Comparison of ENCODE assay signal across 9 cellular contexts in the genomic region with DNA sequence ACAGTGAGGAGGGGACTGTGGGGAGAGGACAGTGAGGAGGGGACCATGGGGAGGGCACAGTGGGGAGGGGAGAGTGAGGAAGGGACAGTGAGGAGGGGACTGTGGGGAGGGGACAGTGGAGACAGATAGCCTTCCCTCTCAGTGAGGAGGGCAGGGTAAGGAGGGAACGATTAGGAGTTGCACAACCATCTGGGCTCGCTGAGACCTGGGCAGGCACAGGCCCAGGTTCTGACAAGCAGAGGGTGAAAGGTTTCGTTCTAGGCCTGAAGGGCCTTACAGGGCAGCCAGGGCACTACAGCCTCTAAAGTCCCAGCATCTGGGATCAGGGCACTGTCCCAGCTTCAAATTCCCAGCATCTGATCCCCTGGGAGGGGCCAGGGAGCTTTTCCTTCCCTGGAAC. TPM values are rescaled to one million over a fixed set of nuclear protein-coding genes. Genes with fewer than 3 reads are reported as not detected.
DNase-seq lines count a peak whose midpoint lies in the region; ATAC-seq, FAIRE-seq and TF ChIP-seq lines count a peak whose summit lies in the region.
"Not testable (repeated sequence)": the region's sequence is repeated elsewhere in the genome, so short reads cannot be mapped to it uniquely, and the experiment has no call there.
"Had no signal": no experiment of that assay in that cellular context is flagged by ENCODE, and none has a peak within 500 bp of the region (broad histone marks: within the 10 kb centered on the region; RNA-seq: fewer than 3 reads in every experiment).

No MANE protein-coding gene starts in this region.

- not testable (repeated sequence) for BruUV-seq in Panc1 (replicated peaks; lab: Mats Ljungman, UMichigan); K562 (replicated peaks; lab: Mats Ljungman, UMichigan)

- TF ChIP-seq EP300 in A549 (IDR thresholded peaks at IDR 0.05); K562 (IDR thresholded peaks at IDR 0.05; ENCODE audit: low read length): not testable (repeated sequence)

- not testable (repeated sequence) for TF ChIP-seq CTCF in A549 (IDR thresholded peaks at IDR 0.05); Panc1 (IDR thresholded peaks at IDR 0.05); K562 (IDR thresholded peaks at IDR 0.05 in 2 of 3, conservative IDR thresholded peaks at IDR 0.05 in 1 of 3; ENCODE audit: insufficient read depth in 2 of 3, low read depth in 1 of 3, low read length in 3 of 3); left lung (IDR thresholded peaks at IDR 0.05); omental fat pad (IDR thresholded peaks at IDR 0.05)

- H3K36me3 ChIP-seq in Panc1 (ENCODE audit: control insufficient read depth, insufficient read depth, low read length); K562 (ENCODE audit: control insufficient read depth, insufficient read depth, low read length); left lung: not testable (repeated sequence)

- 37% methylated on average over 3 of the region's 3 CpGs for WGBS in A549 (ENCODE audit: missing lambda C conversion rate)
- WGBS in K562 (ENCODE audit: insufficient coverage, low coverage, missing lambda C conversion rate), result 17% methylated on average over 1 of the region's 3 CpGs

- CTCF ChIA-PET in A549 (lab: Yijun Ruan, JAX); Panc1 (lab: Charles Lee); K562 (lab: Yijun Ruan, JAX; ENCODE audit: low intra/inter-chr PET ratio): not testable (repeated sequence)

- H3K4me1 Mint-ChIP-seq in activated T-helper 17 cell treated with anti-CD3 and anti-CD28 coated beads, Interleukin-2, amount 50 U/mL, for 72 hours, result not testable (repeated sequence)
- peaks cover 18% of the 10 kb centered on the region for H3K4me1 Mint-ChIP-seq in stimulated activated naive CD8-positive, alpha-beta T cell treated with anti-CD3 and anti-CD28 coated beads, Interleukin-15, amount 100 ng/mL, for 72 hours

- not testable (repeated sequence) for H3K4me2 ChIP-seq in A549; K562 (ENCODE audit: insufficient read depth, low read length)

- in situ Hi-C loops in Panc1 (cut with HindIII; ENCODE audit: low pct_unique_long_range_greater_than_20kb, low sequenced_read_pairs); K562 (cut with MboI): not testable (repeated sequence)

- ATAC-seq in A549, result peak; percentile 15 to 34; a peak in 4 of 6 replicates
- peak; percentile 42; the same call in 1 of the 2 replicates for ATAC-seq in Panc1
- peak; percentile 22 for ATAC-seq in activated T-helper 17 cell treated with anti-CD3 and anti-CD28 coated beads, Interleukin-2, amount 50 U/mL, for 72 hours (replicated peaks)
- peak; percentile 71 for ATAC-seq in K562
- ATAC-seq in Right ventricle myocardium inferior, result peak; percentile 63
- peak; percentile 49 for ATAC-seq in left lung
- ATAC-seq in omental fat pad (ENCODE audit: low FRiP score), result peak; percentile 24
- peak; percentile 26 for ATAC-seq in stimulated activated naive CD8-positive, alpha-beta T cell treated with anti-CD3 and anti-CD28 coated beads, Interleukin-15, amount 100 ng/mL, for 72 hours

- not testable (repeated sequence) for H3K79me2 ChIP-seq in K562 (ENCODE audit: control insufficient read depth, insufficient read depth, low read length)

- H2AFZ ChIP-seq in K562 (ENCODE audit: low read depth, low read length), result not testable (repeated sequence)

- intact Hi-C loops in Panc1 (cut with micrococcal nuclease; ENCODE audit: unreplicated experiment); K562 (cut with micrococcal nuclease); Right ventricle myocardium inferior (cut with DNase I); left lung (cut with DNase I): not testable (repeated sequence)

- H3K4me3 ChIP-seq in A549; Panc1 (ENCODE audit: low read depth in 2 of 2, low read length in 2 of 2); K562; left lung: not testable (repeated sequence)

- H3K4me3 Mint-ChIP-seq in activated T-helper 17 cell treated with anti-CD3 and anti-CD28 coated beads, Interleukin-2, amount 50 U/mL, for 72 hours, result not testable (repeated sequence)
- H3K4me3 Mint-ChIP-seq in stimulated activated naive CD8-positive, alpha-beta T cell treated with anti-CD3 and anti-CD28 coated beads, Interleukin-15, amount 100 ng/mL, for 72 hours, result peak overlapping the region; percentile 38 to 56

- not testable (repeated sequence) for H3K27me3 ChIP-seq in Panc1 (ENCODE audit: control insufficient read depth, insufficient read depth, low read length); K562 (ENCODE audit: control insufficient read depth in 2 of 2, insufficient read depth in 2 of 2, low read length in 2 of 2)
- H3K27me3 ChIP-seq in left lung, result peaks cover 36 to 64% of the 10 kb centered on the region in 2 donors

- POLR2A ChIA-PET in A549 (lab: Yijun Ruan, JAX); Panc1 (lab: Charles Lee); K562 (lab: Yijun Ruan, JAX): not testable (repeated sequence)

- not testable (repeated sequence) for H4K20me1 ChIP-seq in K562 (replicated peaks; ENCODE audit: control insufficient read depth, insufficient read depth, low read length)

- FAIRE-seq in A549 (lab: Jason Lieb, UNC), result not testable (repeated sequence)
- peak; percentile 93 for FAIRE-seq in K562 (lab: Jason Lieb, UNC)

- H3K27ac ChIP-seq in A549; Panc1 (ENCODE audit: low read length); K562 (ENCODE audit: extremely low read depth, low read depth, low read length); left lung: not testable (repeated sequence)

- not testable (repeated sequence) for TF ChIP-seq RAD21 in A549 (conservative IDR thresholded peaks at IDR 0.05 in 1 of 2, IDR thresholded peaks at IDR 0.05 in 1 of 2); K562 (CRISPR knock-in tag; conservative IDR thresholded peaks at IDR 0.05 in 1 of 2, IDR thresholded peaks at IDR 0.05 in 1 of 2)

- H3K4me1 ChIP-seq in A549 (peaks cover 13% of the 10 kb centered on the region), K562 (replicated peaks in 1 of 2; ENCODE audit: control insufficient read depth in 2 of 2, insufficient read depth in 2 of 2, low read length in 2 of 2) (peaks cover 6 to 71% of the 10 kb centered on the region in 2 experiments; a peak in 4 of 5 replicates), left lung (peaks cover 10 to 21% of the 10 kb centered on the region in 2 donors)
- not testable (repeated sequence) for H3K4me1 ChIP-seq in Panc1 (ENCODE audit: control insufficient read depth, insufficient read depth, low read length)

- H3K36me3 Mint-ChIP-seq in activated T-helper 17 cell treated with anti-CD3 and anti-CD28 coated beads, Interleukin-2, amount 50 U/mL, for 72 hours (ENCODE audit: low read depth), result not testable (repeated sequence)

- not testable (repeated sequence) for TF ChIP-seq POLR2A in A549 (IDR thresholded peaks at IDR 0.05; ENCODE audit: low read length); K562 (conservative IDR thresholded peaks at IDR 0.05)

- H3K9me1 ChIP-seq in K562 (ENCODE audit: control insufficient read depth, insufficient read depth, low read length), result not testable (repeated sequence)

- not testable (repeated sequence) for H3K27ac Mint-ChIP-seq in activated T-helper 17 cell treated with anti-CD3 and anti-CD28 coated beads, Interleukin-2, amount 50 U/mL, for 72 hours; stimulated activated naive CD8-positive, alpha-beta T cell treated with anti-CD3 and anti-CD28 coated beads, Interleukin-15, amount 100 ng/mL, for 72 hours

- not testable (repeated sequence) for H3K9me3 ChIP-seq in A549; Panc1 (ENCODE audit: control insufficient read depth, insufficient read depth, low read depth, low read length); K562 (replicated peaks; ENCODE audit: control insufficient read depth, insufficient read depth, low read depth, low read length); left lung

- H3K9me3 Mint-ChIP-seq in activated T-helper 17 cell treated with anti-CD3 and anti-CD28 coated beads, Interleukin-2, amount 50 U/mL, for 72 hours; stimulated activated naive CD8-positive, alpha-beta T cell treated with anti-CD3 and anti-CD28 coated beads, Interleukin-15, amount 100 ng/mL, for 72 hours: not testable (repeated sequence)

- DNase-seq in A549 (ENCODE audit: low read depth in 1 of 2, low spot score in 1 of 2); Panc1 (ENCODE audit: low read depth, low spot score); Right ventricle myocardium inferior (ENCODE audit: missing footprints); left lung; omental fat pad (ENCODE audit: low spot score); stimulated activated naive CD8-positive, alpha-beta T cell treated with anti-CD3 and anti-CD28 coated beads, Interleukin-15, amount 100 ng/mL, for 72 hours: not testable (repeated sequence)
- peak in 2 of 4 experiments; percentile 10 to 14 for DNase-seq in K562 (ENCODE audit: extremely low read depth in 1 of 4, low spot score in 3 of 4)

- H3K27me3 Mint-ChIP-seq in activated T-helper 17 cell treated with anti-CD3 and anti-CD28 coated beads, Interleukin-2, amount 50 U/mL, for 72 hours, result peaks cover 27% of the 10 kb centered on the region
- peaks cover 75% of the 10 kb centered on the region for H3K27me3 Mint-ChIP-seq in stimulated activated naive CD8-positive, alpha-beta T cell treated with anti-CD3 and anti-CD28 coated beads, Interleukin-15, amount 100 ng/mL, for 72 hours

- H3K9ac ChIP-seq in K562 (ENCODE audit: insufficient read depth in 1 of 2, low read depth in 2 of 2, low read length in 2 of 2), result peak overlapping the region in 1 of 2 experiments; percentile 36; a peak in 1 of 4 replicates

RNA-seq across cellular contexts. Expression of gene HBM, which starts 2.1 kb away (rescaled TPM):
- not detected in 2 replicates for polyA plus RNA-seq in A549 (2011; rRNA removed)
- not detected in 2 replicates for polyA plus RNA-seq in A549 (2012; cell fraction: cytosol; rRNA removed)
- not detected in 2 replicates for polyA plus RNA-seq in A549 (2012; cell fraction: nucleus; rRNA removed)
- not detected in 3 replicates for polyA plus RNA-seq in A549 (2017; fragmentation: RNase III; extraction: RNeasy Plus Mini Kit Qiagen cat#74134 plus additional on column Dnase treatment)
- polyA minus RNA-seq in A549 (2011; rRNA and poly(A)+ RNA removed), result not detected in 2 replicates
- not detected for total RNA-seq in Panc1 (2021; ENCODE audit: unreplicated experiment)
- polyA plus RNA-seq in Panc1 (2012; ENCODE audit: insufficient read length), result not detected
- total RNA-seq in activated T-helper 17 cell treated with anti-CD3 and anti-CD28 coated beads, Interleukin-2, amount 50 U/mL, for 72 hours, result not detected
- not detected in 2 replicates for total RNA-seq in K562 (2011; cell fraction: chromatin; rRNA removed; ENCODE audit: low replicate concordance)
- total RNA-seq in K562 (2011; cell fraction: nucleolus; rRNA removed), result not detected in 2 replicates
- total RNA-seq in K562 (2011; cell fraction: nucleoplasm; rRNA removed), result not detected in 2 replicates
- not detected in 2 replicates for total RNA-seq in K562 (2014; rRNA removed)
- not detected in 2 replicates for total RNA-seq in K562 (2014; rRNA removed; fragmentation: Illumina TruSeq; extraction: Trizol)
- not detected in 2 replicates for total RNA-seq in K562 (2015; rRNA removed; fragmentation: Illumina TruSeq; extraction: Trizol)
- not detected in 2 replicates for total RNA-seq in K562 (2021)
- polyA plus RNA-seq in K562 (2011; rRNA removed), result not detected in 2 replicates
- 1.2 TPM in 1 of 2 replicates, not detected in the other for polyA plus RNA-seq in K562 (2011; cell fraction: cytosol; rRNA removed)
- polyA plus RNA-seq in K562 (2011; cell fraction: nucleus; rRNA removed), result not detected in 2 replicates
- polyA plus RNA-seq in K562 (2012), result not detected in 2 replicates
- not detected in 2 replicates for polyA plus RNA-seq in K562 (2014; fragmentation: Illumina TruSeq; extraction: Trizol)
- not detected for polyA plus RNA-seq in K562 (2014; fragmentation: Nextera tagmentation; extraction: Ambion mirVana)
- not detected in 2 replicates for polyA plus RNA-seq in K562 (2014; rRNA removed)
- not detected in 2 replicates for polyA minus RNA-seq in K562 (2011; rRNA and poly(A)+ RNA removed)
- polyA minus RNA-seq in K562 (2011; cell fraction: cytosol; rRNA and poly(A)+ RNA removed), result not detected in 2 replicates
- polyA minus RNA-seq in K562 (2011; cell fraction: nucleus; rRNA and poly(A)+ RNA removed), result not detected in 2 replicates
- total RNA-seq in Right ventricle myocardium inferior, result not detected
- total RNA-seq in left lung, result not detected
- total RNA-seq in omental fat pad, result not detected
- total RNA-seq: GM23248 had no signal
- polyA plus RNA-seq: GM23248 had no signal

RNA-seq across cellular contexts. Expression of gene HBA2, which starts 9.0 kb away (rescaled TPM):
- 0.20 and 0.26 TPM in 2 replicates for polyA plus RNA-seq in A549 (2011; rRNA removed)
- 0.30 and 0.36 TPM in 2 replicates for polyA plus RNA-seq in A549 (2012; cell fraction: cytosol; rRNA removed)
- 0.30 TPM in 1 of 2 replicates, not detected in the other for polyA plus RNA-seq in A549 (2012; cell fraction: nucleus; rRNA removed)
- polyA plus RNA-seq in A549 (2017; fragmentation: RNase III; extraction: RNeasy Plus Mini Kit Qiagen cat#74134 plus additional on column Dnase treatment), result 0.23 to 0.68 TPM in 2 of 3 replicates, not detected in the other
- not detected in 2 replicates for polyA minus RNA-seq in A549 (2011; rRNA and poly(A)+ RNA removed)
- total RNA-seq in Panc1 (2021; ENCODE audit: unreplicated experiment), result not detected
- not detected for polyA plus RNA-seq in Panc1 (2012; ENCODE audit: insufficient read length)
- not detected for total RNA-seq in activated T-helper 17 cell treated with anti-CD3 and anti-CD28 coated beads, Interleukin-2, amount 50 U/mL, for 72 hours
- 30.8 and 82.0 TPM in 2 replicates for total RNA-seq in K562 (2011; cell fraction: chromatin; rRNA removed; ENCODE audit: low replicate concordance)
- 188 and 285 TPM in 2 replicates for total RNA-seq in K562 (2011; cell fraction: nucleolus; rRNA removed)
- total RNA-seq in K562 (2011; cell fraction: nucleoplasm; rRNA removed), result 162 and 198 TPM in 2 replicates
- total RNA-seq in K562 (2014; rRNA removed), result 286 and 525 TPM in 2 replicates
- total RNA-seq in K562 (2014; rRNA removed; fragmentation: Illumina TruSeq; extraction: Trizol), result 21.9 and 40.4 TPM in 2 replicates
- 60.6 and 61.0 TPM in 2 replicates for total RNA-seq in K562 (2015; rRNA removed; fragmentation: Illumina TruSeq; extraction: Trizol)
- total RNA-seq in K562 (2021), result 443 and 467 TPM in 2 replicates
- 144 and 346 TPM in 2 replicates for polyA plus RNA-seq in K562 (2011; rRNA removed)
- 625 and 2,736 TPM in 2 replicates for polyA plus RNA-seq in K562 (2011; cell fraction: cytosol; rRNA removed)
- 266 and 710 TPM in 2 replicates for polyA plus RNA-seq in K562 (2011; cell fraction: nucleus; rRNA removed)
- 154 and 603 TPM in 2 replicates for polyA plus RNA-seq in K562 (2012)
- polyA plus RNA-seq in K562 (2014; fragmentation: Illumina TruSeq; extraction: Trizol), result 106 and 709 TPM in 2 replicates
- polyA plus RNA-seq in K562 (2014; fragmentation: Nextera tagmentation; extraction: Ambion mirVana), result 100 to 1,000 TPM; 331 to 366 TPM
- 670 and 853 TPM in 2 replicates for polyA plus RNA-seq in K562 (2014; rRNA removed)
- 110 and 197 TPM in 2 replicates for polyA minus RNA-seq in K562 (2011; rRNA and poly(A)+ RNA removed)
- polyA minus RNA-seq in K562 (2011; cell fraction: cytosol; rRNA and poly(A)+ RNA removed), result 1,122 and 1,215 TPM in 2 replicates
- polyA minus RNA-seq in K562 (2011; cell fraction: nucleus; rRNA and poly(A)+ RNA removed), result 117 and 158 TPM in 2 replicates
- 86.1 TPM for total RNA-seq in Right ventricle myocardium inferior
- total RNA-seq in left lung, result 100 to 1,000 TPM; 142 to 149 TPM
- total RNA-seq in omental fat pad, result 1,000 to 10,000 TPM in 1 of 4 donors, 100 to 1,000 TPM in 2, 10 to 100 TPM in 1; 91.3 to 2,323 (median 185) TPM
- total RNA-seq: GM23248 had no signal
- polyA plus RNA-seq: GM23248 had no signal

RNA-seq across cellular contexts. Expression of gene HBZ, which starts 11.3 kb away (rescaled TPM):
- polyA plus RNA-seq in A549 (2011; rRNA removed) (not detected in 2 replicates), A549 (2017; fragmentation: RNase III; extraction: RNeasy Plus Mini Kit Qiagen cat#74134 plus additional on column Dnase treatment) (not detected in 3 replicates), K562 (2011; rRNA removed) (610 and 640 TPM in 2 replicates), K562 (2014; fragmentation: Illumina TruSeq; extraction: Trizol) (101 and 278 TPM in 2 replicates), K562 (2014; fragmentation: Nextera tagmentation; extraction: Ambion mirVana) (100 to 1,000 TPM in 1 of 2 experiments, 10 to 100 TPM in 1; 80.7 to 113 TPM), K562 (2014; rRNA removed) (365 and 410 TPM in 2 replicates)
- not detected in 2 replicates for polyA plus RNA-seq in A549 (2012; cell fraction: cytosol; rRNA removed)
- polyA plus RNA-seq in A549 (2012; cell fraction: nucleus; rRNA removed), result not detected in 2 replicates
- 0.29 and 1.0 TPM in 2 replicates for polyA minus RNA-seq in A549 (2011; rRNA and poly(A)+ RNA removed)
- total RNA-seq in Panc1 (2021; ENCODE audit: unreplicated experiment) (1.1 TPM), K562 (2014; rRNA removed) (207 and 227 TPM in 2 replicates), K562 (2014; rRNA removed; fragmentation: Illumina TruSeq; extraction: Trizol) (35.6 and 63.2 TPM in 2 replicates), K562 (2015; rRNA removed; fragmentation: Illumina TruSeq; extraction: Trizol) (53.5 and 58.0 TPM in 2 replicates), K562 (2021) (480 and 495 TPM in 2 replicates), Right ventricle myocardium inferior (not detected), left lung (not detected), omental fat pad (not detected)
- polyA plus RNA-seq in Panc1 (2012; ENCODE audit: insufficient read length), result not detected
- not detected for total RNA-seq in activated T-helper 17 cell treated with anti-CD3 and anti-CD28 coated beads, Interleukin-2, amount 50 U/mL, for 72 hours
- total RNA-seq in K562 (2011; cell fraction: chromatin; rRNA removed; ENCODE audit: low replicate concordance), result 24.8 and 31.8 TPM in 2 replicates
- total RNA-seq in K562 (2011; cell fraction: nucleolus; rRNA removed), result 215 and 289 TPM in 2 replicates
- 142 and 150 TPM in 2 replicates for total RNA-seq in K562 (2011; cell fraction: nucleoplasm; rRNA removed)
- 883 and 4,551 TPM in 2 replicates for polyA plus RNA-seq in K562 (2011; cell fraction: cytosol; rRNA removed)
- polyA plus RNA-seq in K562 (2011; cell fraction: nucleus; rRNA removed), result 162 and 437 TPM in 2 replicates
- polyA plus RNA-seq in K562 (2012), result 135 and 513 TPM in 2 replicates
- 45.2 and 140 TPM in 2 replicates for polyA minus RNA-seq in K562 (2011; rRNA and poly(A)+ RNA removed)
- polyA minus RNA-seq in K562 (2011; cell fraction: cytosol; rRNA and poly(A)+ RNA removed), result 516 and 634 TPM in 2 replicates
- 180 and 270 TPM in 2 replicates for polyA minus RNA-seq in K562 (2011; cell fraction: nucleus; rRNA and poly(A)+ RNA removed)
- total RNA-seq: GM23248 had no signal
- polyA plus RNA-seq: GM23248 had no signal

RNA-seq across cellular contexts. Expression of gene HBA1, which starts 12.8 kb away (rescaled TPM):
- polyA plus RNA-seq in A549 (2011; rRNA removed) (not detected in 2 replicates), A549 (2017; fragmentation: RNase III; extraction: RNeasy Plus Mini Kit Qiagen cat#74134 plus additional on column Dnase treatment) (0.51 to 1.3 TPM (median 0.58 TPM) in 3 replicates), K562 (2011; rRNA removed) (225 and 945 TPM in 2 replicates), K562 (2014; fragmentation: Illumina TruSeq; extraction: Trizol) (380 and 1,790 TPM in 2 replicates), K562 (2014; fragmentation: Nextera tagmentation; extraction: Ambion mirVana) (100 to 1,000 TPM; 280 to 426 TPM), K562 (2014; rRNA removed) (1,187 and 1,422 TPM in 2 replicates)
- polyA plus RNA-seq in A549 (2012; cell fraction: cytosol; rRNA removed), result 1.8 and 2.7 TPM in 2 replicates
- polyA plus RNA-seq in A549 (2012; cell fraction: nucleus; rRNA removed), result 1.2 and 2.6 TPM in 2 replicates
- 0.74 TPM in 1 of 2 replicates, not detected in the other for polyA minus RNA-seq in A549 (2011; rRNA and poly(A)+ RNA removed)
- total RNA-seq in Panc1 (2021; ENCODE audit: unreplicated experiment) (4.4 TPM), K562 (2014; rRNA removed) (833 and 1,312 TPM in 2 replicates), K562 (2014; rRNA removed; fragmentation: Illumina TruSeq; extraction: Trizol) (75.7 and 128 TPM in 2 replicates), K562 (2015; rRNA removed; fragmentation: Illumina TruSeq; extraction: Trizol) (235 and 260 TPM in 2 replicates), K562 (2021) (2,388 and 2,454 TPM in 2 replicates), Right ventricle myocardium inferior (91.7 TPM), left lung (100 to 1,000 TPM; 159 to 211 TPM), omental fat pad (100 to 1,000 TPM in 2 of 4 donors, 10 to 100 TPM in 2; 56.8 to 998 (median 122) TPM)
- 4.1 TPM for polyA plus RNA-seq in Panc1 (2012; ENCODE audit: insufficient read length)
- total RNA-seq in activated T-helper 17 cell treated with anti-CD3 and anti-CD28 coated beads, Interleukin-2, amount 50 U/mL, for 72 hours, result not detected
- 48.1 and 106 TPM in 2 replicates for total RNA-seq in K562 (2011; cell fraction: chromatin; rRNA removed; ENCODE audit: low replicate concordance)
- 358 and 373 TPM in 2 replicates for total RNA-seq in K562 (2011; cell fraction: nucleolus; rRNA removed)
- 287 and 376 TPM in 2 replicates for total RNA-seq in K562 (2011; cell fraction: nucleoplasm; rRNA removed)
- polyA plus RNA-seq in K562 (2011; cell fraction: cytosol; rRNA removed), result 1,412 and 5,030 TPM in 2 replicates
- 376 and 755 TPM in 2 replicates for polyA plus RNA-seq in K562 (2011; cell fraction: nucleus; rRNA removed)
- 890 and 2,659 TPM in 2 replicates for polyA plus RNA-seq in K562 (2012)
- polyA minus RNA-seq in K562 (2011; rRNA and poly(A)+ RNA removed), result 234 and 324 TPM in 2 replicates
- polyA minus RNA-seq in K562 (2011; cell fraction: cytosol; rRNA and poly(A)+ RNA removed), result 1,514 and 1,646 TPM in 2 replicates
- 170 and 258 TPM in 2 replicates for polyA minus RNA-seq in K562 (2011; cell fraction: nucleus; rRNA and poly(A)+ RNA removed)
- total RNA-seq: GM23248 had no signal
- polyA plus RNA-seq: GM23248 had no signal

RNA-seq across cellular contexts. Expression of gene HBQ1, which starts 16.6 kb away (rescaled TPM):
- polyA plus RNA-seq in A549 (2011; rRNA removed) (2.0 and 2.3 TPM in 2 replicates), A549 (2017; fragmentation: RNase III; extraction: RNeasy Plus Mini Kit Qiagen cat#74134 plus additional on column Dnase treatment) (2.8 to 4.7 TPM (median 3.2 TPM) in 3 replicates), K562 (2011; rRNA removed) (23.1 and 32.6 TPM in 2 replicates), K562 (2014; fragmentation: Illumina TruSeq; extraction: Trizol) (4.8 and 31.2 TPM in 2 replicates), K562 (2014; fragmentation: Nextera tagmentation; extraction: Ambion mirVana) (10 to 100 TPM; 11.1 to 17.9 TPM), K562 (2014; rRNA removed) (151 and 161 TPM in 2 replicates)
- polyA plus RNA-seq in A549 (2012; cell fraction: cytosol; rRNA removed), result 13.0 and 19.4 TPM in 2 replicates
- 13.2 and 19.5 TPM in 2 replicates for polyA plus RNA-seq in A549 (2012; cell fraction: nucleus; rRNA removed)
- not detected in 2 replicates for polyA minus RNA-seq in A549 (2011; rRNA and poly(A)+ RNA removed)
- total RNA-seq in Panc1 (2021; ENCODE audit: unreplicated experiment) (10.4 TPM), K562 (2014; rRNA removed) (190 and 204 TPM in 2 replicates), K562 (2014; rRNA removed; fragmentation: Illumina TruSeq; extraction: Trizol) (1.7 and 2.3 TPM in 2 replicates), K562 (2015; rRNA removed; fragmentation: Illumina TruSeq; extraction: Trizol) (19.8 and 24.0 TPM in 2 replicates), K562 (2021) (89.7 and 102 TPM in 2 replicates), Right ventricle myocardium inferior (not detected), left lung (not detected), omental fat pad (1 to 10 TPM in 1 of 4 donors, not detected in 3; 3.0 TPM)
- 22.1 TPM for polyA plus RNA-seq in Panc1 (2012; ENCODE audit: insufficient read length)
- total RNA-seq in activated T-helper 17 cell treated with anti-CD3 and anti-CD28 coated beads, Interleukin-2, amount 50 U/mL, for 72 hours, result not detected
- 2.5 and 15.0 TPM in 2 replicates for total RNA-seq in K562 (2011; cell fraction: chromatin; rRNA removed; ENCODE audit: low replicate concordance)
- total RNA-seq in K562 (2011; cell fraction: nucleolus; rRNA removed), result 26.7 and 30.4 TPM in 2 replicates
- total RNA-seq in K562 (2011; cell fraction: nucleoplasm; rRNA removed), result 12.8 and 14.4 TPM in 2 replicates
- polyA plus RNA-seq in K562 (2011; cell fraction: cytosol; rRNA removed), result 116 and 521 TPM in 2 replicates
- polyA plus RNA-seq in K562 (2011; cell fraction: nucleus; rRNA removed), result 52.1 and 114 TPM in 2 replicates
- polyA plus RNA-seq in K562 (2012), result 65.9 and 71.5 TPM in 2 replicates
- 0.81 and 2.2 TPM in 2 replicates for polyA minus RNA-seq in K562 (2011; rRNA and poly(A)+ RNA removed)
- 8.6 and 9.8 TPM in 2 replicates for polyA minus RNA-seq in K562 (2011; cell fraction: cytosol; rRNA and poly(A)+ RNA removed)
- 6.5 and 7.7 TPM in 2 replicates for polyA minus RNA-seq in K562 (2011; cell fraction: nucleus; rRNA and poly(A)+ RNA removed)
- total RNA-seq: GM23248 had no signal
- polyA plus RNA-seq: GM23248 had no signal

Comparison
In these comparisons a context has a peak if more than half of its experiments do, and no peak if none do; other contexts are left out.
1. RNA of gene HBA2, which starts 9.0 kb away (total RNA-seq): 21.9 to 525 TPM in K562; not detected in activated T-helper 17 cell treated with anti-CD3 and anti-CD28 coated beads, Interleukin-2, amount 50 U/mL, for 72 hours and not detected in Panc1 (single experiment); every median in the first group is over 10 times any median in the second.
2. RNA of gene HBZ, which starts 11.3 kb away (total RNA-seq): 24.8 to 495 TPM in K562; 1.1 TPM in Panc1 (single experiment) and not detected in activated T-helper 17 cell treated with anti-CD3 and anti-CD28 coated beads, Interleukin-2, amount 50 U/mL, for 72 hours; every median in the first group is over 10 times any median in the second.
3. Peak in every context shown above with its lines, with median percentiles within 50 percentile points of each other: ATAC-seq.